Comparison of ENCODE assay signal across 8 cellular contexts in genomic region chrX:53071604-53072417, GRCh38. TPM values are rescaled to one million over a fixed set of nuclear protein-coding genes. Genes with fewer than 3 reads are reported as not detected.
A peak's percentile ranks its signal among the peaks of the same experiment; 100 is the strongest.
DNase-seq lines count a peak whose midpoint lies in the region; ATAC-seq and TF ChIP-seq lines count a peak whose summit lies in the region.

No MANE protein-coding gene starts in this region.

- H3K27ac ChIP-seq in Peyer's patch = peak overlapping the region; percentile 65 to 78 (median 72)
- no peak overlapping the region for H3K27ac ChIP-seq in osteoblast (ENCODE audit: low read depth, low read length)
- peak overlapping the region; percentile 80 for H3K27ac ChIP-seq in vagina

- H3K4me3 ChIP-seq in Jurkat, Clone E6-1 (ENCODE audit: low read length) = peak overlapping the region; percentile 61
- H3K4me3 ChIP-seq in Peyer's patch = peak overlapping the region; percentile 24 to 44 (median 34)
- peak overlapping the region; percentile 57 for H3K4me3 ChIP-seq in osteoblast (ENCODE audit: insufficient read depth, low read length)
- H3K4me3 ChIP-seq in vagina = peak overlapping the region; percentile 26 to 36

- TF ChIP-seq CTCF in Peyer's patch (IDR thresholded peaks at IDR 0.05) (peak; percentile 45 to 80 (median 67)), osteoblast (IDR thresholded peaks at IDR 0.05; ENCODE audit: extremely low read depth, low read depth, low read length) (peak; percentile 82), vagina (IDR thresholded peaks at IDR 0.05) (peak; percentile 44 to 79 (median 62))

- H3K27me3 ChIP-seq in Peyer's patch (no peaks in the 10 kb centered on the region), osteoblast (ENCODE audit: insufficient read depth, low read length) (peaks cover 7% of the 10 kb centered on the region), vagina (no peaks in the 10 kb centered on the region)

- H3K4me1 ChIP-seq in Peyer's patch (no peaks in the 10 kb centered on the region), osteoblast (ENCODE audit: insufficient read depth, low read length) (peaks cover 4% of the 10 kb centered on the region), vagina (peaks cover 3% of the 10 kb centered on the region)

- TF ChIP-seq POLR2A in Peyer's patch (IDR thresholded peaks at IDR 0.05) (no peak), vagina (IDR thresholded peaks at IDR 0.05) (no peak)

- H3K79me2 ChIP-seq in osteoblast (ENCODE audit: insufficient read depth, low read length) = peaks cover 8% of the 10 kb centered on the region

- DNase-seq in ELR (ENCODE audit: low read depth) (peak; percentile 71), Peyer's patch (peak; percentile 76 to 92 (median 83)), glomerular visceral epithelial cell (ENCODE audit: extremely low spot score) (peak; percentile 60), osteoblast (ENCODE audit: insufficient read length, low spot score, missing footprints) (no peak), vagina (ENCODE audit: extremely low spot score in 2 of 2) (no peak)
- DNase-seq in Jurkat, Clone E6-1 (ENCODE audit: low read depth, low spot score) = peak; percentile 72
- DNase-seq in activated naive CD4-positive, alpha-beta T cell (lab: John Stamatoyannopoulos, UW) = peak in 3 of 4 experiments; percentile 12 to 54 (median 27)

- intact Hi-C loops in vagina (cut with DNase I) = no loop called here

- no peaks in the 10 kb centered on the region for H3K9me3 ChIP-seq in Peyer's patch
- H3K9me3 ChIP-seq in osteoblast (ENCODE audit: low read depth, low read length) = no peaks in the 10 kb centered on the region
- H3K9me3 ChIP-seq in vagina = no peaks in the 10 kb centered on the region

- H2AFZ ChIP-seq in osteoblast (ENCODE audit: low read length) = peak overlapping the region; percentile 23

- ATAC-seq in GM21576 (IDR thresholded peaks at IDR 0.05; ENCODE audit: unreplicated experiment) = peak; percentile 77

- no peaks in the 10 kb centered on the region for H3K36me3 ChIP-seq in Peyer's patch
- H3K36me3 ChIP-seq in osteoblast (ENCODE audit: insufficient read depth, low read length) = no peaks in the 10 kb centered on the region
- H3K36me3 ChIP-seq in vagina = no peaks in the 10 kb centered on the region

- peak overlapping the region; percentile 86 for H3K4me2 ChIP-seq in osteoblast (ENCODE audit: insufficient read depth, low read length)

- H4K20me1 ChIP-seq in osteoblast (ENCODE audit: insufficient read depth, low read length) = peaks cover 11% of the 10 kb centered on the region

RNA-seq across cellular contexts. Expression of gene TSPYL2, which starts 10.4 kb away (rescaled TPM):
- 34.7 TPM for polyA plus RNA-seq in Jurkat, Clone E6-1 (2012; ENCODE audit: insufficient read depth, insufficient read length)
- total RNA-seq in Peyer's patch = 100 to 1,000 TPM in 1 of 4 donors, 10 to 100 TPM in 3; 14.4 to 241 (median 37.1) TPM
- 13.6 and 15.9 TPM in 2 replicates for total RNA-seq in osteoblast
- 85.9 TPM for total RNA-seq in vagina

RNA-seq across cellular contexts. Expression of gene KANTR, which starts 22.1 kb away (rescaled TPM):
- polyA plus RNA-seq in Jurkat, Clone E6-1 (2012; ENCODE audit: insufficient read depth, insufficient read length) = 5.2 TPM
- 10 to 100 TPM in 3 of 4 donors, 1 to 10 TPM in 1; 8.6 to 42.1 (median 33.1) TPM for total RNA-seq in Peyer's patch
- 12.3 and 13.3 TPM in 2 replicates for total RNA-seq in osteoblast
- 35.8 TPM for total RNA-seq in vagina

RNA-seq across cellular contexts. Expression of gene GPR173, which starts 23.2 kb away (rescaled TPM):
- not detected for polyA plus RNA-seq in Jurkat, Clone E6-1 (2012; ENCODE audit: insufficient read depth, insufficient read length)
- total RNA-seq in Peyer's patch (under 1 TPM in 2 of 4 donors, not detected in 2; 0.57 to 0.67 TPM), osteoblast (1.8 and 2.2 TPM in 2 replicates), vagina (2.2 TPM)

Comparison
In these comparisons a context has a peak if more than half of its experiments do, and no peak if none do; other contexts are left out.
1. DNase-seq: peak in ELR (single experiment), Jurkat, Clone E6-1 (single experiment), Peyer's patch (3 of 3), activated naive CD4-positive, alpha-beta T cell (3 of 4) and glomerular visceral epithelial cell (single experiment); none in osteoblast (single experiment) and vagina (0 of 2).
2. Peak in every context shown above with its lines, with median percentiles within 50 percentile points of each other: H3K4me3 ChIP-seq and CTCF ChIP-seq.